ENCODE assay signal across 1 cellular context in the genomic region with DNA sequence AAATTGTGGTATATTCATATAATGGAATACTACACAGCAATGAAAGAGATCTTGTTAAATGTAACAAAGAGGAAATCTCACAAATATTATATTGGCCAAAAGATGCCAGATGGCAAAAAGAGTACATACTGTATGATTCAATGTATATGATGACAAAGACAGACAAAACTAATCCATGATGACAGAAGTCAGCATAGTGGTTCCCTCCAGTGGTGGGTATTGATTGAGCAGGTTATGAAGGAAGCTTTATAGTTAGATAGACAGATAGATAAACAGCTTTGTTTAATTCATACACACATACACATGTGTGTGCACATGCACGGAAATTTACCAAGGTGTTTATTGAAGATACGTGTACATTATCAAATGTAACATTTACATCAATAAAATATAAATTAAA.
TF ChIP-seq lines count a peak whose summit lies in the region.

No MANE protein-coding gene starts in this region.

TF ChIP-seq in WTC11, 78 proteins besides CTCF, POLR2A, EP300 and RAD21 (continued from another document):
- TF ChIP-seq ZNF416 (CRISPR knock-in tag; IDR thresholded peaks at IDR 0.05) (no peak), ATF1 (CRISPR knock-in tag; IDR thresholded peaks at IDR 0.05) (no peak), ZNF138 (CRISPR knock-in tag; conservative IDR thresholded peaks at IDR 0.05) (no peak), ATF2 (CRISPR knock-in tag; IDR thresholded peaks at IDR 0.05; ENCODE audit: borderline replicate concordance, low read depth) (no peak), ETV6 (CRISPR knock-in tag; IDR thresholded peaks at IDR 0.05) (no peak), GTF2I (CRISPR knock-in tag; conservative IDR thresholded peaks at IDR 0.05) (no peak), AFF4 (CRISPR knock-in tag; IDR thresholded peaks at IDR 0.05; ENCODE audit: borderline replicate concordance) (no peak), ARID4B (CRISPR knock-in tag; IDR thresholded peaks at IDR 0.05; ENCODE audit: borderline replicate concordance) (no peak), ZNF317 (CRISPR knock-in tag; IDR thresholded peaks at IDR 0.05; ENCODE audit: borderline replicate concordance, low read depth) (no peak), MLX (CRISPR knock-in tag; IDR thresholded peaks at IDR 0.05) (no peak), SMAD4 (CRISPR knock-in tag; IDR thresholded peaks at IDR 0.05) (no peak), GRHL2 (CRISPR knock-in tag; IDR thresholded peaks at IDR 0.05; ENCODE audit: insufficient replicate concordance, severe bottlenecking) (no peak)
- TF ChIP-seq, protein P1, sequence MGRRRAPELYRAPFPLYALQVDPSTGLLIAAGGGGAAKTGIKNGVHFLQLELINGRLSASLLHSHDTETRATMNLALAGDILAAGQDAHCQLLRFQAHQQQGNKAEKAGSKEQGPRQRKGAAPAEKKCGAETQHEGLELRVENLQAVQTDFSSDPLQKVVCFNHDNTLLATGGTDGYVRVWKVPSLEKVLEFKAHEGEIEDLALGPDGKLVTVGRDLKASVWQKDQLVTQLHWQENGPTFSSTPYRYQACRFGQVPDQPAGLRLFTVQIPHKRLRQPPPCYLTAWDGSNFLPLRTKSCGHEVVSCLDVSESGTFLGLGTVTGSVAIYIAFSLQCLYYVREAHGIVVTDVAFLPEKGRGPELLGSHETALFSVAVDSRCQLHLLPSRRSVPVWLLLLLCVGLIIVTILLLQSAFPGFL (CRISPR knock-in tag; IDR thresholded peaks at IDR 0.05; ENCODE audit: borderline replicate concordance) = no peak
TF ChIP-seq in WTC11: peak in this region for 0.
